In the genomic region with DNA sequence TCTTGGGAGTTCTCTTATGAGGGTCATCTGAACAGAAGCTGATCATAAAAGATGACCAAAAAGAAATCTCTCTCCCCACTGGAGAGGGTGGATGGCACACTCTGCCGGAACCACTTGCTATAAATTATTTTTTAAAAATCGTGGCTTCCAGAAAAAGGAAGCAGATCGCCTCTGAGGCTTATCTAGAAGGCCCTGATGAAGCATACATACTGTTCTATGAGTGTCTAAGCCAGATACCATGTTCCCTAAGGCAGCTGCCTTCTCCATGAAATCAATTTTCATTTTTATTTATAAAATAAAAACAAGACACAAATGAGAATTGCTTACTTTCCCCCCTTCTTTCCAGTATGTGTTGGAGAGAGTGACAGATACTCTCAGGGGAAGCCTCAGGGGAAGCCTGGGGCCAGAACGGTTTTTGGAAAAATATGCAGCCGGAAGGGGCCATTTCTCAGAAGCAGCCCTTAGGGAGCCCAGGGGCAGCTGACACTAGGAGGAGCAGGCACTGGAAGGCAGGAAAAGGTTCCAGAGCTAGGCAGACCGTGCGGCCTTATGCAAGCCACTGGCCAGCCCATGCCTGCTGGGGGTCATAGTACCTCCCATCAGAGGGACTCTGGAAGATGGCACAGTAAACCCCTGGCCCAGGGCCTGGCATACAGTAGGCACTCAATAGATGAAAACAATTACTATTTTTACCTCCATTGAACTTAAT, we compare ENCODE assay signal across 30 cellular contexts.
DNase-seq lines count a peak whose midpoint lies in the region; ATAC-seq and TF ChIP-seq lines count a peak whose summit lies in the region.
"Had no signal": no experiment of that assay in that cellular context is flagged by ENCODE, and none has a peak within 500 bp of the region (broad histone marks: within the 10 kb centered on the region; RNA-seq: fewer than 3 reads in every experiment).

No MANE protein-coding gene starts in this region.

- H4K8ac ChIP-seq in trophoblast cell (ENCODE audit: low read depth, low read length): no peak overlapping the region

- H2BK12ac ChIP-seq in trophoblast cell (ENCODE audit: low read length): no peak overlapping the region

- no peak overlapping the region for H3K23ac ChIP-seq in trophoblast cell (ENCODE audit: low read length)

- H4K12ac ChIP-seq in trophoblast cell (ENCODE audit: low read depth, low read length): no peak overlapping the region

- peaks cover 6 to 18% (median 11%) of the 10 kb centered on the region in 11 experiments; a peak in 14 of 22 replicates for H3K36me3 ChIP-seq in BLaER1 treated with 17β-estradiol and CSF1 and Interleukin-3, amounts not matched to agents 10 nM and 100 nM
- H3K36me3 ChIP-seq in Panc1 (ENCODE audit: control insufficient read depth, insufficient read depth, low read length): no peaks in the 10 kb centered on the region
- peaks cover 3% of the 10 kb centered on the region in 2 experiments for H3K36me3 ChIP-seq in trophoblast cell (ENCODE audit: control insufficient read depth in 1 of 2, insufficient read depth in 2 of 2, low read length in 2 of 2)
- no peaks in the 10 kb centered on the region for H3K36me3 ChIP-seq in mammary epithelial cell (ENCODE audit: insufficient read depth, low read length)
- H3K36me3 ChIP-seq: breast epithelium, gastroesophageal sphincter, neutrophil, suprapubic skin had no signal

- peak overlapping the region; percentile 22 to 62 (median 37); a peak in 16 of 22 replicates for H3K9ac ChIP-seq in BLaER1 treated with 17β-estradiol and CSF1 and Interleukin-3, amounts not matched to agents 10 nM and 100 nM
- H3K9ac ChIP-seq in trophoblast cell (ENCODE audit: low read length) (no peak overlapping the region), mammary epithelial cell (ENCODE audit: insufficient read depth, low read length) (no peak overlapping the region)

- H3K9me3 ChIP-seq in BLaER1 treated with 17β-estradiol and CSF1 and Interleukin-3, amounts not matched to agents 10 nM and 100 nM (replicated peaks in 1 of 11): peaks cover 27 to 35% (median 33%) of the 10 kb centered on the region in 11 experiments
- H3K9me3 ChIP-seq in Panc1 (ENCODE audit: control insufficient read depth, insufficient read depth, low read depth, low read length) (0 out of 2 replicates have a peak, but pooled peaks cover 3% of the 10 kb centered on the region), trophoblast cell (ENCODE audit: insufficient read depth, low read depth, low read length) (peaks cover 12% of the 10 kb centered on the region), mammary epithelial cell (replicated peaks; ENCODE audit: insufficient read depth, low read length) (peaks cover 12% of the 10 kb centered on the region)
- H3K9me3 ChIP-seq: suprapubic skin had no signal

- peak overlapping the region; percentile 59 to 90 (median 82) for H3K4me2 ChIP-seq in BLaER1 treated with 17β-estradiol and CSF1 and Interleukin-3, amounts not matched to agents 10 nM and 100 nM
- H3K4me2 ChIP-seq in trophoblast cell (ENCODE audit: low read length): no peak overlapping the region
- H3K4me2 ChIP-seq in mammary epithelial cell (ENCODE audit: insufficient read depth, low read depth, low read length): no peak overlapping the region
- H3K4me2 ChIP-seq: A549 had no signal

- H2AK5ac ChIP-seq in trophoblast cell (ENCODE audit: low read length): no peak overlapping the region

- peaks cover 9% of the 10 kb centered on the region for H3K27me3 Mint-ChIP-seq in glutamatergic neuron (ENCODE audit: unreplicated experiment)
- H3K27me3 Mint-ChIP-seq: activated CD4-positive, alpha-beta T cell treated with anti-CD3 and anti-CD28 coated beads for 36 hours; activated T-helper 17 cell treated with anti-CD3 and anti-CD28 coated beads, Interleukin-2, amount 50 U/mL, for 72 hours; CD4-positive, alpha-beta T cell had no signal

- intact Hi-C loops in Panc1 (cut with micrococcal nuclease; ENCODE audit: unreplicated experiment) (loop anchor here (10.0 kb wide), 1 partner anchor 89 kb away; no protein-coding TSS in a partner anchor), mammary epithelial cell (cut with micrococcal nuclease) (no loop called here)

- H2BK5ac ChIP-seq in trophoblast cell (ENCODE audit: low read depth, low read length, poor library complexity): no peak overlapping the region

- peak overlapping the region; percentile 12 for H3K27ac Mint-ChIP-seq in glutamatergic neuron (ENCODE audit: unreplicated experiment)
- H3K27ac Mint-ChIP-seq: activated CD4-positive, alpha-beta T cell treated with anti-CD3 and anti-CD28 coated beads for 36 hours; activated naive CD4-positive, alpha-beta T cell treated with anti-CD3 and anti-CD28 coated beads, Interleukin-2, amount 10 ng/mL, durations not matched to agents 7 days and 5 days; activated T-helper 17 cell treated with anti-CD3 and anti-CD28 coated beads, Interleukin-2, amount 50 U/mL, for 72 hours; CD4-positive, alpha-beta T cell; mesothelial cell of epicardium had no signal

- H3K14ac ChIP-seq in trophoblast cell (ENCODE audit: low read length): no peak overlapping the region

- TF ChIP-seq CTCF in Panc1 (IDR thresholded peaks at IDR 0.05) (no peak), glutamatergic neuron (IDR thresholded peaks at IDR 0.05; ENCODE audit: partially characterized antibody, unreplicated experiment) (no peak), mammary epithelial cell (conservative IDR thresholded peaks at IDR 0.05 in 1 of 2, IDR thresholded peaks at IDR 0.05 in 1 of 2; ENCODE audit: extremely low read depth in 1 of 2, insufficient read depth in 1 of 2, low read depth in 1 of 2, low read length in 2 of 2) (no peak)

- no peak overlapping the region for H4K91ac ChIP-seq in trophoblast cell (ENCODE audit: low read depth, low read length)

- H3K4me3 Mint-ChIP-seq in glutamatergic neuron (ENCODE audit: unreplicated experiment): no peak overlapping the region
- H3K4me3 Mint-ChIP-seq: activated CD4-positive, alpha-beta T cell treated with anti-CD3 and anti-CD28 coated beads for 36 hours; activated naive CD4-positive, alpha-beta T cell treated with anti-CD3 and anti-CD28 coated beads, Interleukin-2, amount 10 ng/mL, durations not matched to agents 7 days and 5 days; activated T-helper 17 cell treated with anti-CD3 and anti-CD28 coated beads, Interleukin-2, amount 50 U/mL, for 72 hours; CD4-positive, alpha-beta T cell; mesothelial cell of epicardium; naive B cell; stimulated activated effector memory CD8-positive, alpha-beta T cell treated with anti-CD3 and anti-CD28 coated beads, Interleukin-12 subunit alpha, Interleukin-12 subunit beta, amount 100 ng/mL, for 72 hours had no signal

- DNase-seq in Panc1 (ENCODE audit: low read depth, low spot score) (no peak), glutamatergic neuron (peak; percentile 64), trophoblast cell (peak; percentile 75 to 88), NCI-H2081 (lab: John Stamatoyannopoulos, UW) (no peak), mammary epithelial cell (no peak)
- no peak for DNase-seq in stimulated activated CD4-positive, alpha-beta T cell treated with anti-CD3 and anti-CD28 coated beads, Interleukin-4, amount 100 ng/mL, for 1 hour
- no peak for DNase-seq in activated naive CD4-positive, alpha-beta T cell treated with anti-CD3 and anti-CD28 coated beads, Interleukin-2, amount 50 U/mL, for 16 hours
- DNase-seq: activated CD4-positive, alpha-beta T cell treated with anti-CD3 and anti-CD28 coated beads for 36 hours; activated naive CD4-positive, alpha-beta T cell treated with anti-CD3 and anti-CD28 coated beads, Interleukin-2, amount 10 ng/mL, durations not matched to agents 7 days and 5 days; amygdala; CD4-positive, alpha-beta T cell; H7; immature natural killer cell; left colon; naive B cell; NCI-H1092; NCI-H1694; NCI-H446 treated with DMSO at 0.1 percent for 48 hours; stimulated activated CD4-positive, alpha-beta T cell treated with anti-CD3 and anti-CD28 coated beads, Interleukin-15, amount 100 ng/mL, for 24 hours; T-helper 2 cell had no signal

- no peaks in the 10 kb centered on the region for H3K27me3 ChIP-seq in BLaER1 treated with 17β-estradiol and CSF1 and Interleukin-3, amounts not matched to agents 10 nM and 100 nM
- no peaks in the 10 kb centered on the region for H3K27me3 ChIP-seq in Panc1 (ENCODE audit: control insufficient read depth, insufficient read depth, low read length)
- no peaks in the 10 kb centered on the region for H3K27me3 ChIP-seq in trophoblast cell (ENCODE audit: insufficient read depth, low read length)
- H3K27me3 ChIP-seq in mammary epithelial cell (ENCODE audit: insufficient read depth, low read length): no peaks in the 10 kb centered on the region
- H3K27me3 ChIP-seq: breast epithelium, gastroesophageal sphincter, suprapubic skin had no signal

- H3K9me3 Mint-ChIP-seq in glutamatergic neuron (ENCODE audit: unreplicated experiment): peaks cover 4% of the 10 kb centered on the region

- H3K27ac ChIP-seq in BLaER1 treated with 17β-estradiol and CSF1 and Interleukin-3, amounts not matched to agents 10 nM and 100 nM: peak overlapping the region; percentile 31 to 71 (median 57); a peak in 19 of 22 replicates
- H3K27ac ChIP-seq in Panc1 (ENCODE audit: low read length) (peak overlapping the region; percentile 62), trophoblast cell (ENCODE audit: low read depth, low read length) (no peak overlapping the region), mammary epithelial cell (ENCODE audit: insufficient read depth, low read depth, low read length) (no peak overlapping the region)
- H3K27ac ChIP-seq: A549, breast epithelium, gastroesophageal sphincter, neutrophil, suprapubic skin had no signal

- WGBS in trophoblast cell (ENCODE audit: extremely low coverage, insufficient coverage, insufficient read length): no CpG with 5 or more reads among the region's 7 CpGs
- WGBS in mammary epithelial cell (ENCODE audit: low coverage, missing lambda C conversion rate): 86% methylated on average over 7 of the region's 7 CpGs

- H3K79me2 ChIP-seq in trophoblast cell (ENCODE audit: control insufficient read depth, insufficient read depth, low read length, poor library complexity) (no peaks in the 10 kb centered on the region), mammary epithelial cell (ENCODE audit: insufficient read depth, low read length) (no peaks in the 10 kb centered on the region)

- POLR2A ChIA-PET in Panc1 (lab: Charles Lee): interaction anchor here (0.7 kb wide), 1 partner anchor 133 kb away, joined by 6 read pairs; no protein-coding TSS in a partner anchor

- BruUV-seq in Panc1 (replicated peaks; lab: Mats Ljungman, UMichigan): no TSS peak
- BruUV-seq in mammary epithelial cell (replicated peaks; lab: Mats Ljungman, UMichigan): no TSS peak

- no peaks in the 10 kb centered on the region for H3K4me1 Mint-ChIP-seq in glutamatergic neuron (ENCODE audit: low read depth, unreplicated experiment)

- no peak overlapping the region for H2AFZ ChIP-seq in trophoblast cell (ENCODE audit: insufficient read depth, low read length, poor library complexity)
- H2AFZ ChIP-seq in mammary epithelial cell (ENCODE audit: low read depth, low read length): no peak overlapping the region

- no peak overlapping the region for H2BK120ac ChIP-seq in trophoblast cell (ENCODE audit: insufficient read depth, low read length, poor library complexity)

- no peaks in the 10 kb centered on the region for H4K20me1 ChIP-seq in BLaER1 treated with 17β-estradiol and CSF1 and Interleukin-3, amounts not matched to agents 10 nM and 100 nM
- no peaks in the 10 kb centered on the region for H4K20me1 ChIP-seq in mammary epithelial cell (ENCODE audit: insufficient read depth, low read length)

- peaks cover under 1% of the 10 kb centered on the region for H3K79me1 ChIP-seq in trophoblast cell (ENCODE audit: low read length)

- H3K4me1 ChIP-seq in BLaER1 treated with 17β-estradiol and CSF1 and Interleukin-3, amounts not matched to agents 10 nM and 100 nM: peaks cover 38 to 83% (median 62%) of the 10 kb centered on the region in 10 experiments
- H3K4me1 ChIP-seq in Panc1 (ENCODE audit: control insufficient read depth, insufficient read depth, low read length): peaks cover 21% of the 10 kb centered on the region
- peaks cover 3 to 7% of the 10 kb centered on the region in 2 experiments for H3K4me1 ChIP-seq in trophoblast cell (ENCODE audit: control insufficient read depth in 1 of 2, insufficient read depth in 2 of 2, low read length in 2 of 2)
- H3K4me1 ChIP-seq in mammary epithelial cell (ENCODE audit: insufficient read depth, low read length): peaks cover 2% of the 10 kb centered on the region
- H3K4me1 ChIP-seq: A549 had no signal

- no peak for ATAC-seq in Panc1
- ATAC-seq: A549; activated CD4-positive, alpha-beta T cell treated with anti-CD3 and anti-CD28 coated beads for 36 hours; activated T-helper 17 cell treated with anti-CD3 and anti-CD28 coated beads, Interleukin-2, amount 50 U/mL, for 72 hours; gastroesophageal sphincter; left colon; SK-N-SH treated with all-trans-retinoic acid at 6 μM for 48 hours; stimulated activated effector memory CD8-positive, alpha-beta T cell treated with anti-CD3 and anti-CD28 coated beads, Interleukin-12 subunit alpha, Interleukin-12 subunit beta, amount 100 ng/mL, for 72 hours had no signal

- H3K4me3 ChIP-seq in BLaER1 treated with 17β-estradiol and CSF1 and Interleukin-3, amounts not matched to agents 10 nM and 100 nM: no peak overlapping the region; a peak in 1 of 20 replicates
- H3K4me3 ChIP-seq in Panc1 (ENCODE audit: low read depth in 2 of 2, low read length in 2 of 2): no peak overlapping the region
- no peak overlapping the region for H3K4me3 ChIP-seq in trophoblast cell (ENCODE audit: low read depth, low read length)
- H3K4me3 ChIP-seq in mammary epithelial cell (replicated peaks in 1 of 3; ENCODE audit: insufficient read depth in 1 of 3, low read depth in 2 of 3, low read length in 3 of 3): no peak overlapping the region
- H3K4me3 ChIP-seq: A549, breast epithelium, gastroesophageal sphincter, suprapubic skin had no signal

- CTCF ChIA-PET in Panc1 (lab: Charles Lee) (no interaction called here), mammary epithelial cell (lab: Charles Lee; ENCODE audit: low non-redundant PET) (no interaction called here)

- in situ Hi-C loops in Panc1 (cut with HindIII; ENCODE audit: low pct_unique_long_range_greater_than_20kb, low sequenced_read_pairs) (no loop called here), mammary epithelial cell (cut with MboI; ENCODE audit: low sequenced_read_pairs in 2 of 2) (no loop called here)

- H3K18ac ChIP-seq in trophoblast cell (ENCODE audit: low read length): no peak overlapping the region

- H3K4ac ChIP-seq in trophoblast cell (ENCODE audit: low read depth, low read length): no peak overlapping the region

- dilution Hi-C loops in mammary epithelial cell (cut with HindIII; ENCODE audit: low sequenced_read_pairs): no loop called here

- peaks cover 16% of the 10 kb centered on the region for H3K36me3 Mint-ChIP-seq in glutamatergic neuron (ENCODE audit: unreplicated experiment)
- H3K36me3 Mint-ChIP-seq: stimulated activated effector memory CD8-positive, alpha-beta T cell treated with anti-CD3 and anti-CD28 coated beads, Interleukin-12 subunit alpha, Interleukin-12 subunit beta, amount 100 ng/mL, for 72 hours had no signal

Comparison
In these comparisons a context has a peak if more than half of its experiments do, and no peak if none do; other contexts are left out.
1. H3K27ac ChIP-seq: peak in BLaER1 treated with 17β-estradiol and CSF1 and Interleukin-3, amounts not matched to agents 10 nM and 100 nM (11 of 11) and Panc1 (single experiment); none in trophoblast cell (single experiment) and mammary epithelial cell (single experiment).
2. H3K4me2 ChIP-seq: peak in BLaER1 treated with 17β-estradiol and CSF1 and Interleukin-3, amounts not matched to agents 10 nM and 100 nM (11 of 11); none in trophoblast cell (single experiment) and mammary epithelial cell (single experiment).
3. H3K9ac ChIP-seq: peak in BLaER1 treated with 17β-estradiol and CSF1 and Interleukin-3, amounts not matched to agents 10 nM and 100 nM (11 of 11); none in trophoblast cell (single experiment) and mammary epithelial cell (single experiment).
4. DNase-seq: peak in glutamatergic neuron (single experiment) and trophoblast cell (2 of 2); none in Panc1 (single experiment), NCI-H2081 (0 of 2), mammary epithelial cell (single experiment), stimulated activated CD4-positive, alpha-beta T cell treated with anti-CD3 and anti-CD28 coated beads, Interleukin-4, amount 100 ng/mL, for 1 hour (single experiment) and activated naive CD4-positive, alpha-beta T cell treated with anti-CD3 and anti-CD28 coated beads, Interleukin-2, amount 50 U/mL, for 16 hours (single experiment).